Comparison of ENCODE assay signal across 14 cellular contexts in genomic region chr16:57192720-57193486, GRCh38. TPM values are rescaled to one million over a fixed set of nuclear protein-coding genes. Genes with fewer than 3 reads are reported as not detected.
DNase-seq lines count a peak whose midpoint lies in the region; ATAC-seq, FAIRE-seq and TF ChIP-seq lines count a peak whose summit lies in the region.
"Had no signal": no experiment of that assay in that cellular context is flagged by ENCODE, and none has a peak within 500 bp of the region (broad histone marks: within the 10 kb centered on the region; RNA-seq: fewer than 3 reads in every experiment).

No MANE protein-coding gene starts in this region.

- no peak overlapping the region for H3K27ac Mint-ChIP-seq in activated naive CD4-positive, alpha-beta T cell treated with anti-CD3 and anti-CD28 coated beads, Interleukin-2, amount 50 U/mL, for 72 hours
- H3K27ac Mint-ChIP-seq: activated naive CD8-positive, alpha-beta T cell treated with anti-CD3 and anti-CD28 coated beads, Interleukin-2, amount 10 ng/mL, durations not matched to agents 7 days and 5 days; nephron had no signal

- CTCF ChIA-PET in SK-N-SH (lab: Yijun Ruan, JAX) = interaction anchor here (1.0 to 1.8 kb wide), 2 partner anchors 13 to 108 kb away, joined by 3 to 5 read pairs; no protein-coding TSS in a partner anchor

- peaks cover 25% of the 10 kb centered on the region for H3F3A ChIP-seq in SK-N-SH (replicated peaks; ENCODE audit: insufficient read depth)

- peaks cover 17 to 44% of the 10 kb centered on the region in 2 experiments for H3K4me1 ChIP-seq in SK-N-SH (ENCODE audit: control insufficient read depth in 1 of 2, insufficient read depth in 2 of 2, low read depth in 1 of 2, low read length in 1 of 2)
- peaks cover 69% of the 10 kb centered on the region for H3K4me1 ChIP-seq in RWPE2 (ENCODE audit: insufficient read depth, poor library complexity, severe bottlenecking)

- no peak overlapping the region for H2AFZ ChIP-seq in SK-N-SH (ENCODE audit: low read depth)

- POLR2A ChIA-PET in SK-N-SH (lab: Yijun Ruan, JAX) = no interaction called here

- no peaks in the 10 kb centered on the region for H3K9me3 ChIP-seq in SK-N-SH
- no peaks in the 10 kb centered on the region for H3K9me3 ChIP-seq in RWPE2 (ENCODE audit: severe bottlenecking)
- H3K9me3 ChIP-seq: spleen had no signal

- FAIRE-seq in urothelium cell line (lab: Jason Lieb, UNC) = no peak

- H3K79me2 ChIP-seq in SK-N-SH (ENCODE audit: insufficient read depth) = peaks cover 92% of the 10 kb centered on the region

- H3K9me2 ChIP-seq in SK-N-SH = no peaks in the 10 kb centered on the region

- WGBS in SK-N-SH (ENCODE audit: low lambda C conversion rate) = 68% methylated on average over 7 of the region's 7 CpGs

- no peaks in the 10 kb centered on the region for H3K36me3 Mint-ChIP-seq in activated naive CD4-positive, alpha-beta T cell treated with anti-CD3 and anti-CD28 coated beads, Interleukin-2, amount 50 U/mL, for 72 hours

- TF ChIP-seq EP300 in SK-N-SH (IDR thresholded peaks at IDR 0.05; ENCODE audit: borderline replicate concordance in 1 of 2, low read depth in 1 of 2, low read length in 1 of 2) = no peak

- H4K20me1 ChIP-seq in SK-N-SH (ENCODE audit: insufficient read depth) = no peaks in the 10 kb centered on the region

- H3K4me3 ChIP-seq in SK-N-SH (ENCODE audit: low read depth in 2 of 2, low read length in 1 of 2) (no peak overlapping the region), RWPE2 (ENCODE audit: severe bottlenecking) (no peak overlapping the region), fibroblast of pulmonary artery (replicated peaks; ENCODE audit: low read depth, low read length) (no peak overlapping the region)
- H3K4me3 ChIP-seq: spleen had no signal

- TF ChIP-seq CTCF in SK-N-SH (IDR thresholded peaks at IDR 0.05) (no peak), RWPE2 (IDR thresholded peaks at IDR 0.05; ENCODE audit: poor library complexity, severe bottlenecking) (no peak), fibroblast of pulmonary artery (IDR thresholded peaks at IDR 0.05; ENCODE audit: low read length, missing control alignments) (no peak)

- no peak for TF ChIP-seq RAD21 in SK-N-SH (IDR thresholded peaks at IDR 0.05; ENCODE audit: low read length)

- H3K9ac ChIP-seq in SK-N-SH = peak overlapping the region; percentile 74; the same call in 1 of the 2 replicates

- DNase-seq in SK-N-SH = no peak
- DNase-seq in RWPE2 (ENCODE audit: low spot score) = no peak
- peak; percentile 36 for DNase-seq in fibroblast of pulmonary artery (ENCODE audit: low read depth)
- peak; percentile 8 for DNase-seq in urothelium cell line (ENCODE audit: low spot score)
- no peak for DNase-seq in activated naive CD4-positive, alpha-beta T cell treated with anti-CD3 and anti-CD28 coated beads, Interleukin-2, amount 50 U/mL, for 72 hours (ENCODE audit: low spot score in 2 of 2)
- no peak for DNase-seq in GM19240 (ENCODE audit: insufficient read length, low spot score)
- no peak for DNase-seq in AML-193 (lab: John Stamatoyannopoulos, UW)
- DNase-seq: activated naive CD8-positive, alpha-beta T cell treated with anti-CD3 and anti-CD28 coated beads, Interleukin-2, amount 10 ng/mL, durations not matched to agents 7 days and 5 days; NCI-H187; NCI-H82; spleen had no signal

- peak overlapping the region in 1 of 2 experiments; percentile 98; a peak in 2 of 4 replicates for H3K27ac ChIP-seq in SK-N-SH (ENCODE audit: low read depth in 2 of 2, low read length in 1 of 2)
- H3K27ac ChIP-seq in RWPE2 (ENCODE audit: poor library complexity, severe bottlenecking) = peak overlapping the region; percentile 98
- H3K27ac ChIP-seq: spleen had no signal

- ATAC-seq in SK-N-SH treated with all-trans-retinoic acid at 6 μM for 48 hours (no peak), RWPE2 (ENCODE audit: low read depth) (peak; percentile 12)
- ATAC-seq in activated naive CD4-positive, alpha-beta T cell treated with anti-CD3 and anti-CD28 coated beads, Interleukin-2, amount 50 U/mL, for 72 hours = no peak
- ATAC-seq: left lobe of liver had no signal

- H3K36me3 ChIP-seq in SK-N-SH (replicated peaks in 1 of 2; ENCODE audit: control insufficient read depth in 1 of 2, insufficient read depth in 2 of 2, low read length in 1 of 2) = peaks cover 0 to 7% of the 10 kb centered on the region in 2 experiments
- peaks cover 16% of the 10 kb centered on the region for H3K36me3 ChIP-seq in RWPE2 (ENCODE audit: low read depth)

- H3K4me2 ChIP-seq in SK-N-SH = peak overlapping the region; percentile 65; the same call in 1 of the 2 replicates

- H3K27me3 ChIP-seq in SK-N-SH (ENCODE audit: insufficient read depth) (no peaks in the 10 kb centered on the region), RWPE2 (ENCODE audit: insufficient read depth, poor library complexity, severe bottlenecking) (no peaks in the 10 kb centered on the region)
- H3K27me3 ChIP-seq: spleen had no signal

- H3K9me3 Mint-ChIP-seq in activated naive CD4-positive, alpha-beta T cell treated with anti-CD3 and anti-CD28 coated beads, Interleukin-2, amount 50 U/mL, for 72 hours = no peaks in the 10 kb centered on the region
- H3K9me3 Mint-ChIP-seq: activated naive CD8-positive, alpha-beta T cell treated with anti-CD3 and anti-CD28 coated beads, Interleukin-2, amount 10 ng/mL, durations not matched to agents 7 days and 5 days; nephron had no signal

TF ChIP-seq in SK-N-SH, 30 proteins besides CTCF, POLR2A, EP300 and RAD21 (continues in another document):
- TF ChIP-seq GABPA (IDR thresholded peaks at IDR 0.05; ENCODE audit: low read depth) = no peak
- no peak for TF ChIP-seq MXI1 (IDR thresholded peaks at IDR 0.05; ENCODE audit: low read depth, low read length)
- TF ChIP-seq POLR2AphosphoS5 (IDR thresholded peaks at IDR 0.05; ENCODE audit: low read depth, low read length) = no peak
- TF ChIP-seq YY1 (IDR thresholded peaks at IDR 0.05; ENCODE audit: low read depth) = no peak
- TF ChIP-seq USF1 (IDR thresholded peaks at IDR 0.05; ENCODE audit: borderline replicate concordance, low read depth) = no peak
- no peak for TF ChIP-seq USF2 (IDR thresholded peaks at IDR 0.05; ENCODE audit: borderline replicate concordance, low read depth, low read length)

TF ChIP-seq in SK-N-SH treated with all-trans-retinoic acid at 6 μM for 48 hours, 23 proteins besides CTCF, POLR2A, EP300 and RAD21 (continues in another document):
- TF ChIP-seq ESRRG (CRISPR knock-in tag; IDR thresholded peaks at IDR 0.05) (no peak), CSDC2 (CRISPR knock-in tag; IDR thresholded peaks at IDR 0.05) (no peak), ZFP3 (CRISPR knock-in tag; IDR thresholded peaks at IDR 0.05) (no peak), ZFP30 (CRISPR knock-in tag; IDR thresholded peaks at IDR 0.05) (no peak), POU6F1 (CRISPR knock-in tag; IDR thresholded peaks at IDR 0.05; ENCODE audit: borderline replicate concordance, low read depth) (no peak), OSR1 (CRISPR knock-in tag; IDR thresholded peaks at IDR 0.05) (no peak), ZNF8 (CRISPR knock-in tag; IDR thresholded peaks at IDR 0.05) (no peak), ISL1 (CRISPR knock-in tag; IDR thresholded peaks at IDR 0.05) (no peak), CSRNP3 (CRISPR knock-in tag; IDR thresholded peaks at IDR 0.05) (no peak), SNAI2 (CRISPR knock-in tag; IDR thresholded peaks at IDR 0.05) (no peak), TCF4 (CRISPR knock-in tag; IDR thresholded peaks at IDR 0.05; ENCODE audit: borderline replicate concordance) (no peak)

RNA-seq across cellular contexts. Expression of gene RSPRY1, which starts 6.8 kb away (rescaled TPM):
- polyA plus RNA-seq in SK-N-SH (2012; rRNA removed) = 16.6 and 21.7 TPM in 2 replicates
- polyA plus RNA-seq in SK-N-SH (2012; cell fraction: cytosol; rRNA removed) = 18.7 and 21.4 TPM in 2 replicates
- 16.3 and 28.5 TPM in 2 replicates for polyA plus RNA-seq in SK-N-SH (2012; cell fraction: nucleus; rRNA removed)
- total RNA-seq in activated naive CD4-positive, alpha-beta T cell treated with anti-CD3 and anti-CD28 coated beads, Interleukin-2, amount 50 U/mL, for 72 hours = 10 to 100 TPM; 37.2 to 38.6 TPM

RNA-seq across cellular contexts. Expression of gene PSME3IP1, which starts 7.1 kb away (rescaled TPM):
- 80.9 and 92.0 TPM in 2 replicates for polyA plus RNA-seq in SK-N-SH (2012; rRNA removed)
- 56.1 and 64.2 TPM in 2 replicates for polyA plus RNA-seq in SK-N-SH (2012; cell fraction: cytosol; rRNA removed)
- 162 and 164 TPM in 2 replicates for polyA plus RNA-seq in SK-N-SH (2012; cell fraction: nucleus; rRNA removed)
- total RNA-seq in activated naive CD4-positive, alpha-beta T cell treated with anti-CD3 and anti-CD28 coated beads, Interleukin-2, amount 50 U/mL, for 72 hours = 100 to 1,000 TPM; 113 to 115 TPM

RNA-seq across cellular contexts. Expression of gene ARL2BP, which starts 52.2 kb away (rescaled TPM):
- 61.8 and 70.3 TPM in 2 replicates for polyA plus RNA-seq in SK-N-SH (2012; rRNA removed)
- 75.9 and 83.6 TPM in 2 replicates for polyA plus RNA-seq in SK-N-SH (2012; cell fraction: cytosol; rRNA removed)
- polyA plus RNA-seq in SK-N-SH (2012; cell fraction: nucleus; rRNA removed) = 20.8 and 24.7 TPM in 2 replicates
- total RNA-seq in activated naive CD4-positive, alpha-beta T cell treated with anti-CD3 and anti-CD28 coated beads, Interleukin-2, amount 50 U/mL, for 72 hours = 10 to 100 TPM; 14.7 to 20.7 TPM

Comparison
In these comparisons a context has a peak if more than half of its experiments do, and no peak if none do; other contexts are left out.
1. DNase-seq: peak in fibroblast of pulmonary artery (single experiment) and urothelium cell line (single experiment); none in SK-N-SH (single experiment), RWPE2 (single experiment), activated naive CD4-positive, alpha-beta T cell treated with anti-CD3 and anti-CD28 coated beads, Interleukin-2, amount 50 U/mL, for 72 hours (0 of 2), GM19240 (single experiment) and AML-193 (0 of 2).